Comparison of ENCODE assay signal across 15 cellular contexts in the genomic region with DNA sequence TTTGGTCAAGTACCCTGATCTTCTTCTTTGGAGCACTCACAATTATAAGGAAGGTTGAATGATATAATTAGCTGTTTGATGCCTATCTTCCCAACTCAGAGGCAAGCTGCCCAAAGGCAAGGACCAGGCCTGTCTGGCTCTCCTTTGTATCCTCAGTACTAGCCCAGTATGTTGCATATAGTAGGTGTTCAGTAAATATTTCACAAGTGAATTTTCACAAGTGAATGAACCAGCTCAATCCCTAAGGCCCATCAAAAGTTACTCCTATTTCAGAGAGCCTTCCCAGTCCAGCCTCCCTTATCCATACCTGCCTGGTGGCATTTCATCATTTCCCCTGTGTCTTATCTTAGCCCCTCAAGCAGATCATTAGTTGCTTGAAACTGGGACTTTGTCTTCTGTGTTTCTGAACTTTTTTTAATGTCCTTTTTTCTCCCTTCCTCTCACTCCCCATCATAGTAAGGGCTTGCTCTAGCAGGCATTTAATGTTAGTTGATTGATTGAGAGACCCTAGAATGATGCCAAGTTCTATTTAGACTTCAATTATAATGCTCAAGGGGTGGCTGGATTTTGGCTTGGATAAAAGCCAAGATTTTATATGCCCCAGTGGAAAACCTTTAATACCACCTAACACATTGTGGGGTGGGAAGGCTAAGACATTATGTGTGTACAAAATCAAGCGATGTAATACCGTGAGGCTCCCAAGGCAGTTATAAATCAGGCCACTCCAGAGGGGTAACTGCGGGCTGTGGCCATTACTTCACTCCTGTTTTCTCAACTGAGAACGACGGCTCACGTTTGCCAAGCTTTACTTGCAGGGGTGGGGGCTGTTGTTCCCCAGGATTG. TPM values are rescaled to one million over a fixed set of nuclear protein-coding genes. Genes with fewer than 3 reads are reported as not detected.
DNase-seq lines count a peak whose midpoint lies in the region; ATAC-seq, FAIRE-seq and TF ChIP-seq lines count a peak whose summit lies in the region.
"Had no signal": no experiment of that assay in that cellular context is flagged by ENCODE, and none has a peak within 500 bp of the region (broad histone marks: within the 10 kb centered on the region; RNA-seq: fewer than 3 reads in every experiment).

No MANE protein-coding gene starts in this region.

- TF ChIP-seq POLR2A in tibial nerve (IDR thresholded peaks at IDR 0.05), result no peak

- peak in 1 of 2 donors; percentile 25 for TF ChIP-seq EP300 in tibial nerve (IDR thresholded peaks at IDR 0.05)

- H3K4me3 ChIP-seq in tibial nerve, result no peak overlapping the region
- H3K4me3 ChIP-seq: stomach had no signal

- ATAC-seq in HG03442 (IDR thresholded peaks at IDR 0.05; ENCODE audit: unreplicated experiment), result no peak
- ATAC-seq: naive thymus-derived CD4-positive, alpha-beta T cell had no signal

- no peak for FAIRE-seq in frontal cortex (lab: Jason Lieb, UNC)

- no peak for TF ChIP-seq CTCF in tibial nerve (IDR thresholded peaks at IDR 0.05)

- H3K36me3 ChIP-seq in tibial nerve, result no peaks in the 10 kb centered on the region
- H3K36me3 ChIP-seq: stomach had no signal

- 42 to 64% methylated on average over 6 of the region's 6 CpGs for whole genome bisulfite sequencing in tibial nerve, 2 donors

- H3K27ac ChIP-seq in tibial nerve, result peak overlapping the region in 3 of 4 donors; percentile 19 to 91 (median 65)
- H3K27ac ChIP-seq: RWPE1 had no signal

- H3K9me3 ChIP-seq in tibial nerve, result no peaks in the 10 kb centered on the region
- H3K9me3 ChIP-seq: stomach had no signal

- H3K4me1 ChIP-seq in tibial nerve, result peaks cover 0 to 40% (median 16%) of the 10 kb centered on the region in 4 donors

- H3K27me3 ChIP-seq in tibial nerve, result no peaks in the 10 kb centered on the region
- H3K27me3 ChIP-seq: stomach had no signal

- DNase-seq in NCI-H128 (lab: John Stamatoyannopoulos, UW; ENCODE audit: unreplicated experiment) (peak; percentile 91), NCI-H345 treated with DMSO at 0.1 percent for 48 hours (lab: John Stamatoyannopoulos, UW; ENCODE audit: unreplicated experiment) (peak; percentile 71), left kidney (ENCODE audit: low read depth, low spot score) (peak; percentile 69), tibial nerve (ENCODE audit: low spot score in 2 of 2) (peak in 1 of 2 donors; percentile 13), frontal cortex (ENCODE audit: low spot score in 2 of 2) (no peak)
- no peak for DNase-seq in stimulated activated CD4-positive, alpha-beta T cell treated with anti-CD3 and anti-CD28 coated beads, Interleukin-2, amount 100 ng/mL, for 24 hours
- DNase-seq: activated CD4-positive, alpha-beta memory T cell treated with anti-CD3 and anti-CD28 coated beads, Interleukin-2, amount 10 ng/mL, durations not matched to agents 7 days and 5 days; activated gamma-delta T cell; CD4-positive, CD25-positive, alpha-beta regulatory T cell; IMR-90; naive thymus-derived CD4-positive, alpha-beta T cell; stomach; T1000 had no signal

RNA-seq across cellular contexts. Expression of gene BOC, which starts 43.2 kb away (rescaled TPM):
- total RNA-seq in tibial nerve (10 to 100 TPM; 27.6 to 63.2 (median 48.1) TPM), frontal cortex (3.3 TPM)
- total RNA-seq: activated CD4-positive, alpha-beta memory T cell treated with anti-CD3 and anti-CD28 coated beads, Interleukin-2, amount 10 ng/mL, durations not matched to agents 7 days and 5 days; CD4-positive, CD25-positive, alpha-beta regulatory T cell had no signal

Comparison
In these comparisons a context has a peak if more than half of its experiments do, and no peak if none do; other contexts are left out.
1. DNase-seq: peak in NCI-H128 (single experiment), NCI-H345 treated with DMSO at 0.1 percent for 48 hours (single experiment) and left kidney (single experiment); none in frontal cortex (0 of 2) and stimulated activated CD4-positive, alpha-beta T cell treated with anti-CD3 and anti-CD28 coated beads, Interleukin-2, amount 100 ng/mL, for 24 hours (0 of 2).